ENCODE assay signal across 8 cellular contexts in genomic region chr4:70901984-70902576, GRCh38. TPM values are rescaled to one million over a fixed set of nuclear protein-coding genes. Genes with fewer than 3 reads are reported as not detected.
DNase-seq lines count a peak whose midpoint lies in the region; ATAC-seq and TF ChIP-seq lines count a peak whose summit lies in the region.

MOB1B (plus strand) TSS chr4:70902369; CDS start chr4:70902537, 168 bp downstream.

- intact Hi-C loops in stomach (cut with DNase I; ENCODE audit: low total_unique reads) = no loop called here

- TF ChIP-seq EP300 in neural cell (conservative IDR thresholded peaks at IDR 0.05; ENCODE audit: poor library complexity, severe bottlenecking) (peak; percentile 22), stomach (IDR thresholded peaks at IDR 0.05) (no peak)

- no peaks in the 10 kb centered on the region for H4K20me1 ChIP-seq in neural cell (ENCODE audit: insufficient read depth)

- peak; percentile 45 for TF ChIP-seq RAD21 in neural cell (conservative IDR thresholded peaks at IDR 0.05)

- TF ChIP-seq POLR2A in Raji (IDR thresholded peaks at IDR 0.05; ENCODE audit: insufficient read depth, low read depth, low read length) (peak; percentile 86), stomach (IDR thresholded peaks at IDR 0.05) (no peak)

- peak within 1 kb of the TSS; percentile 97 for H2AFZ ChIP-seq in neural cell (ENCODE audit: low read depth, low read length)

- H3K36me3 ChIP-seq in KOPT-K1 (ENCODE audit: insufficient read depth, low read length) = peaks cover 22% of the 10 kb centered on the region
- H3K36me3 ChIP-seq in neural cell (ENCODE audit: insufficient read depth, low read length) = peaks cover 8% of the 10 kb centered on the region
- H3K36me3 ChIP-seq in stomach = peaks cover 0 to 14% (median 11%) of the 10 kb centered on the region in 4 donors

- peak within 1 kb of the TSS; percentile 97 for H3K4me2 ChIP-seq in neural cell (ENCODE audit: low read length)

- DNase-seq in EH (ENCODE audit: low read depth) = peak; percentile 90
- DNase-seq in activated effector memory CD4-positive, alpha-beta T cell treated with Interleukin-2 at 50 U/mL for 16 hours = peak; percentile 75
- DNase-seq in fibroblast of the conjunctiva (ENCODE audit: low read depth) = peak; percentile 78
- DNase-seq in stomach = peak; percentile 84

- ATAC-seq in GM21737 (IDR thresholded peaks at IDR 0.05; ENCODE audit: unreplicated experiment) = peak; percentile 95

- 0 to 1% (median 0%) methylated on average over 10 to 47 of the region's 47 CpGs for WGBS in stomach, 5 donors

- H3K4me3 ChIP-seq in neural cell (ENCODE audit: low read length) (peak within 1 kb of the TSS; percentile 94), stomach (peak within 1 kb of the TSS; percentile 71 to 95 (median 86))

- peak within 1 kb of the TSS; percentile 91 for H3K27ac ChIP-seq in KOPT-K1 (ENCODE audit: low read depth, low read length, poor library complexity, severe bottlenecking)
- peak within 1 kb of the TSS; percentile 91 for H3K27ac ChIP-seq in neural cell (ENCODE audit: low read length)
- peak within 1 kb of the TSS; percentile 84 to 91 (median 90) for H3K27ac ChIP-seq in stomach

- no peaks in the 10 kb centered on the region for H3K9me2 ChIP-seq in neural cell (ENCODE audit: insufficient read depth, low read length)

- H3K9ac ChIP-seq in neural cell (ENCODE audit: low read length) = peak within 1 kb of the TSS; percentile 92

- H3K27me3 ChIP-seq in neural cell (ENCODE audit: insufficient read depth, low read depth, low read length) (no peaks in the 10 kb centered on the region), stomach (no peaks in the 10 kb centered on the region)

- TF ChIP-seq CTCF in neural cell (IDR thresholded peaks at IDR 0.05; ENCODE audit: poor library complexity, severe bottlenecking) = peak; percentile 63
- TF ChIP-seq CTCF in stomach (IDR thresholded peaks at IDR 0.05) = peak in 3 of 7 experiments; percentile 21 to 45 (median 37)

- H3K9me3 ChIP-seq in KOPT-K1 (ENCODE audit: insufficient read depth, low read length, poor library complexity, severe bottlenecking) = no peaks in the 10 kb centered on the region
- no peaks in the 10 kb centered on the region for H3K9me3 ChIP-seq in neural cell (ENCODE audit: low read length)
- no peaks in the 10 kb centered on the region for H3K9me3 ChIP-seq in stomach

- H3K4me1 ChIP-seq in stomach = peaks cover 0 to 28% (median 13%) of the 10 kb centered on the region in 4 donors

- no peaks in the 10 kb centered on the region for H3F3A ChIP-seq in neural cell (ENCODE audit: insufficient read depth, low read length, poor library complexity, severe bottlenecking)

- H3K79me2 ChIP-seq in neural cell (replicated peaks; ENCODE audit: insufficient read depth, low read length) = peaks cover 43% of the 10 kb centered on the region

TF ChIP-seq in neural cell, 6 proteins besides CTCF, POLR2A, EP300 and RAD21:
- peak; percentile 75 for TF ChIP-seq REST (IDR thresholded peaks at IDR 0.05; ENCODE audit: borderline replicate concordance)
- peak; percentile 93 for TF ChIP-seq POLR2AphosphoS5 (IDR thresholded peaks at IDR 0.05)
- TF ChIP-seq SMC3 (conservative IDR thresholded peaks at IDR 0.05; ENCODE audit: poor library complexity) = no peak
- TF ChIP-seq TAF1 (IDR thresholded peaks at IDR 0.05; ENCODE audit: low read depth) = peak; percentile 75
- TF ChIP-seq EZH2 (IDR thresholded peaks at IDR 0.05; ENCODE audit: borderline replicate concordance, insufficient read depth, low read length, poor library complexity, severe bottlenecking) = no peak
- peak; percentile 50 for TF ChIP-seq MXI1 (conservative IDR thresholded peaks at IDR 0.05; ENCODE audit: poor library complexity, severe bottlenecking)

RNA-seq across cellular contexts. Expression of gene MOB1B, which starts in this region (rescaled TPM):
- polyA plus RNA-seq in neural cell (24.1 and 32.9 TPM in 2 replicates), stomach (1 to 10 TPM; 3.7 to 4.7 (median 4.3) TPM)
- polyA minus RNA-seq in neural cell = 47.5 and 61.1 TPM in 2 replicates
- total RNA-seq in stomach = 10 to 100 TPM in 3 of 5 donors, 1 to 10 TPM in 1, under 1 TPM in 1; 0.87 to 48.8 (median 16.7) TPM

Comparison
In these comparisons a context has a peak if more than half of its experiments do, and no peak if none do; other contexts are left out.
1. Peak in every context shown above with its lines: DNase-seq, ATAC-seq, H3K4me3 ChIP-seq and H3K27ac ChIP-seq.